ENCODE assay signal across 23 cellular contexts in the genomic region with DNA sequence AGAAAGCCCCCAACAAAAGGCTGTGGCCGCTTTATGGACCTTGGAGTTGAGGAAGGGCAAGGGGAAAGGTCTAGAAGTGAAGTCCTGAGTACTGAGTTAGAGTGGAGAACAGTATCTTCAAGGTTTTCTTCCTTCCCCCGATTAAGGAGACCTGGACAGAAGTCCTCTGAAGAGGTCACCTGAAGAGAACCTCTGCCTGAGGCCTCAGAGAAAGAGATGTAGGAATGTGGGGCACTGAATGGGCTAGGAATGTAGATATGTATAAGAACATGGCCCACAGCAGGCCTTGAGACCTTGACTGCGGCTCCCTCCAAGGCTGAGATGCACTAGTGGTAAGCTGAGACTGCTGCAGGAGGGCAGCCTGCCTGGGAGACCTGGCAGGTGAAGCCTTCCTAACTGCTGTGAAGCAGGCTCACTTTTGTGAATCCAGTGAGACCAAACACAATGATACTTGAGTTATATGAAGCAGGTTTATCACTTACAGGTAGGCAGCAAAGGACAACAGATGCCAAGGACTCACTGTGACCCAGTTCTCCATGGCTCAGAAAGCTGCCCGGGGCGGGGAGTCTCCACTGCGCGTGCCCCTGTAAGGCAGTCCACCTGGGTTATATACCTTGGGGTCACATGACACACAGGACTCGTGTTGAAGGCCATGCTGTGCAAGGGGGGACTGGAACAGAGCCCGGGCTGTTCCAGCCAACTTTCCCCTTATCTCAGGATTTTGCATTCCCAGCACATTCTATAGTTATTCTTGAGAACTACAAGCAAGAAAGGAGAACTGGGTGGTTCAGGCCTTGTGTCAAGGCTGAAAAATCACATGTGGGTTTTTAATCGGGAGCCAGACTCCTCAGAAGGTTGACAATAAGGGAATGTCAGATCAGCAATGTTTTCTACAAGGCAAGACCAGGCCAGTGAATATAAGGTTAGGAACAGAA.
DNase-seq lines count a peak whose midpoint lies in the region; ATAC-seq and TF ChIP-seq lines count a peak whose summit lies in the region.
"Had no signal": no experiment of that assay in that cellular context is flagged by ENCODE, and none has a peak within 500 bp of the region (broad histone marks: within the 10 kb centered on the region; RNA-seq: fewer than 3 reads in every experiment).

No MANE protein-coding gene starts in this region.

- DNase-seq in WTC11 (ENCODE audit: low spot score) (peak; percentile 38), COLO829 (ENCODE audit: low spot score) (no peak), NCI-H128 (lab: John Stamatoyannopoulos, UW; ENCODE audit: unreplicated experiment) (no peak)
- DNase-seq in stimulated activated effector memory CD8-positive, alpha-beta T cell treated with anti-CD3 and anti-CD28 coated beads, Interleukin-12 subunit alpha, Interleukin-12 subunit beta, amount 100 ng/mL, for 72 hours (ENCODE audit: low spot score in 2 of 2) = no peak
- no peak for DNase-seq in effector CD4-positive, alpha-beta T cell
- DNase-seq: activated CD4-positive, alpha-beta memory T cell treated with anti-CD3 and anti-CD28 coated beads for 36 hours; activated CD4-positive, CD25-positive, alpha-beta regulatory T cell; activated effector memory CD4-positive, alpha-beta T cell treated with anti-CD3 and anti-CD28 coated beads, Interleukin-2, amount 50 U/mL, for 16 hours; CD4-positive, alpha-beta T cell; DMS153; GF-D8; glutamatergic neuron; left lung; midbrain; NCI-H1105; NCI-H2081; NCI-H510A treated with DMSO at 0.1 percent for 48 hours had no signal

- H3K9ac ChIP-seq in HUES48 (ENCODE audit: low read depth, low read length) (no peak overlapping the region), iPS-15b (ENCODE audit: low read depth, low read length) (peak overlapping the region; percentile 0)

- H3K4me3 ChIP-seq in HUES48 (ENCODE audit: low read depth, low read length) = no peak overlapping the region
- no peak overlapping the region for H3K4me3 ChIP-seq in iPS-15b (ENCODE audit: low read depth, low read length)
- H3K4me3 ChIP-seq: coronary artery, left lung, thoracic aorta had no signal

- CTCF ChIA-PET in WTC11 (lab: Charles Lee) = interaction anchor here (1.2 to 1.6 kb wide), 3 partner anchors 10 to 279 kb away, joined by 3 to 6 read pairs (median 5); no protein-coding TSS in a partner anchor

- no peak overlapping the region for H3K4me3 Mint-ChIP-seq in WTC11
- H3K4me3 Mint-ChIP-seq in stimulated activated effector memory CD8-positive, alpha-beta T cell treated with anti-CD3 and anti-CD28 coated beads, Interleukin-12 subunit alpha, Interleukin-12 subunit beta, amount 100 ng/mL, for 72 hours = no peak overlapping the region
- H3K4me3 Mint-ChIP-seq: activated CD4-positive, alpha-beta memory T cell treated with anti-CD3 and anti-CD28 coated beads for 36 hours; CD4-positive, alpha-beta T cell had no signal

- H3K36me3 ChIP-seq in HUES48 (ENCODE audit: control insufficient read depth, insufficient read depth, low read length) (no peaks in the 10 kb centered on the region), iPS-15b (ENCODE audit: control insufficient read depth, insufficient read depth, low read length) (no peaks in the 10 kb centered on the region)
- H3K36me3 ChIP-seq: left lung, thoracic aorta had no signal

- H3K27me3 Mint-ChIP-seq in WTC11 (ENCODE audit: low read depth) = peaks cover 81% of the 10 kb centered on the region

- peak overlapping the region; percentile 87 for H3K27ac Mint-ChIP-seq in WTC11
- no peak overlapping the region for H3K27ac Mint-ChIP-seq in stimulated activated effector memory CD8-positive, alpha-beta T cell treated with anti-CD3 and anti-CD28 coated beads, Interleukin-12 subunit alpha, Interleukin-12 subunit beta, amount 100 ng/mL, for 72 hours
- H3K27ac Mint-ChIP-seq: activated CD4-positive, alpha-beta memory T cell treated with anti-CD3 and anti-CD28 coated beads for 36 hours; CD4-positive, alpha-beta T cell; progenitor cell of endocrine pancreas had no signal

- H3K27me3 ChIP-seq in HUES48 (ENCODE audit: control insufficient read depth, insufficient read depth, low read length) (peaks cover 6% of the 10 kb centered on the region; the same call in 1 of the 2 replicates), iPS-15b (ENCODE audit: control insufficient read depth, insufficient read depth, low read length) (no peaks in the 10 kb centered on the region)
- H3K27me3 ChIP-seq: left lung had no signal

- H3K9me3 Mint-ChIP-seq in WTC11 = peaks cover 5% of the 10 kb centered on the region; the same call in 1 of the 2 replicates
- no peaks in the 10 kb centered on the region for H3K9me3 Mint-ChIP-seq in stimulated activated effector memory CD8-positive, alpha-beta T cell treated with anti-CD3 and anti-CD28 coated beads, Interleukin-12 subunit alpha, Interleukin-12 subunit beta, amount 100 ng/mL, for 72 hours
- H3K9me3 Mint-ChIP-seq: activated CD4-positive, alpha-beta memory T cell treated with anti-CD3 and anti-CD28 coated beads for 36 hours; CD4-positive, alpha-beta T cell had no signal

- no peak for TF ChIP-seq CTCF in WTC11 (IDR thresholded peaks at IDR 0.05)

- H3K4me1 Mint-ChIP-seq in WTC11 = peaks cover 69% of the 10 kb centered on the region
- no peaks in the 10 kb centered on the region for H3K4me1 Mint-ChIP-seq in stimulated activated effector memory CD8-positive, alpha-beta T cell treated with anti-CD3 and anti-CD28 coated beads, Interleukin-12 subunit alpha, Interleukin-12 subunit beta, amount 100 ng/mL, for 72 hours

- H3K36me3 Mint-ChIP-seq in WTC11 = no peaks in the 10 kb centered on the region; the same call in 1 of the 2 replicates
- no peaks in the 10 kb centered on the region for H3K36me3 Mint-ChIP-seq in stimulated activated effector memory CD8-positive, alpha-beta T cell treated with anti-CD3 and anti-CD28 coated beads, Interleukin-12 subunit alpha, Interleukin-12 subunit beta, amount 100 ng/mL, for 72 hours
- H3K36me3 Mint-ChIP-seq: activated CD4-positive, alpha-beta memory T cell treated with anti-CD3 and anti-CD28 coated beads for 36 hours had no signal

- ATAC-seq in WTC11 = peak; percentile 50
- ATAC-seq in stimulated activated effector memory CD8-positive, alpha-beta T cell treated with anti-CD3 and anti-CD28 coated beads, Interleukin-12 subunit alpha, Interleukin-12 subunit beta, amount 100 ng/mL, for 72 hours = peak; percentile 21
- ATAC-seq: left lung, SK-N-SH treated with all-trans-retinoic acid at 6 μM for 48 hours had no signal

- no peaks in the 10 kb centered on the region for H3K9me3 ChIP-seq in HUES48 (ENCODE audit: control insufficient read depth, insufficient read depth, low read length)
- no peaks in the 10 kb centered on the region for H3K9me3 ChIP-seq in iPS-15b (ENCODE audit: control insufficient read depth, insufficient read depth, low read length)
- H3K9me3 ChIP-seq: left lung, thoracic aorta had no signal

- peak overlapping the region; percentile 88 for H3K27ac ChIP-seq in HUES48 (ENCODE audit: low read depth, low read length)
- H3K27ac ChIP-seq: coronary artery, left lung, thoracic aorta had no signal

- POLR2A ChIA-PET in WTC11 (lab: Charles Lee) = no interaction called here

- H3K4me1 ChIP-seq in HUES48 (ENCODE audit: control insufficient read depth, insufficient read depth, low read length) (peaks cover 47% of the 10 kb centered on the region), iPS-15b (ENCODE audit: control insufficient read depth, insufficient read depth, low read length) (peaks cover 38% of the 10 kb centered on the region)
- H3K4me1 ChIP-seq: left lung had no signal

TF ChIP-seq in WTC11, 78 proteins besides CTCF, POLR2A, EP300 and RAD21:
- TF ChIP-seq, protein P1, sequence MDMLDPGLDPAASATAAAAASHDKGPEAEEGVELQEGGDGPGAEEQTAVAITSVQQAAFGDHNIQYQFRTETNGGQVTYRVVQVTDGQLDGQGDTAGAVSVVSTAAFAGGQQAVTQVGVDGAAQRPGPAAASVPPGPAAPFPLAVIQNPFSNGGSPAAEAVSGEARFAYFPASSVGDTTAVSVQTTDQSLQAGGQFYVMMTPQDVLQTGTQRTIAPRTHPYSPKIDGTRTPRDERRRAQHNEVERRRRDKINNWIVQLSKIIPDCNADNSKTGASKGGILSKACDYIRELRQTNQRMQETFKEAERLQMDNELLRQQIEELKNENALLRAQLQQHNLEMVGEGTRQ (CRISPR knock-in tag; IDR thresholded peaks at IDR 0.05) = peak; percentile 73
- TF ChIP-seq, protein P2, sequence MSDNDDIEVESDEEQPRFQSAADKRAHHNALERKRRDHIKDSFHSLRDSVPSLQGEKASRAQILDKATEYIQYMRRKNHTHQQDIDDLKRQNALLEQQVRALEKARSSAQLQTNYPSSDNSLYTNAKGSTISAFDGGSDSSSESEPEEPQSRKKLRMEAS (CRISPR knock-in tag; IDR thresholded peaks at IDR 0.05) = 0 out of 2 replicates have a peak, but pooled peaks have one; percentile 54
- TF ChIP-seq, protein P3, sequence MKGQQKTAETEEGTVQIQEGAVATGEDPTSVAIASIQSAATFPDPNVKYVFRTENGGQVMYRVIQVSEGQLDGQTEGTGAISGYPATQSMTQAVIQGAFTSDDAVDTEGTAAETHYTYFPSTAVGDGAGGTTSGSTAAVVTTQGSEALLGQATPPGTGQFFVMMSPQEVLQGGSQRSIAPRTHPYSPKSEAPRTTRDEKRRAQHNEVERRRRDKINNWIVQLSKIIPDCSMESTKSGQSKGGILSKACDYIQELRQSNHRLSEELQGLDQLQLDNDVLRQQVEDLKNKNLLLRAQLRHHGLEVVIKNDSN (CRISPR knock-in tag; IDR thresholded peaks at IDR 0.05) = peak; percentile 63
- TF ChIP-seq, protein P4, sequence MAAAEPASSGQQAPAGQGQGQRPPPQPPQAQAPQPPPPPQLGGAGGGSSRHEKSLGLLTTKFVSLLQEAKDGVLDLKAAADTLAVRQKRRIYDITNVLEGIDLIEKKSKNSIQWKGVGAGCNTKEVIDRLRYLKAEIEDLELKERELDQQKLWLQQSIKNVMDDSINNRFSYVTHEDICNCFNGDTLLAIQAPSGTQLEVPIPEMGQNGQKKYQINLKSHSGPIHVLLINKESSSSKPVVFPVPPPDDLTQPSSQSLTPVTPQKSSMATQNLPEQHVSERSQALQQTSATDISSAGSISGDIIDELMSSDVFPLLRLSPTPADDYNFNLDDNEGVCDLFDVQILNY (CRISPR knock-in tag; IDR thresholded peaks at IDR 0.05) = 0 out of 2 replicates have a peak, but pooled peaks have one; percentile 52
- TF ChIP-seq CBFB (CRISPR knock-in tag; IDR thresholded peaks at IDR 0.05; ENCODE audit: low read depth) = no peak
- TF ChIP-seq SP1 (CRISPR knock-in tag; conservative IDR thresholded peaks at IDR 0.05) = no peak
